In the genomic region with DNA sequence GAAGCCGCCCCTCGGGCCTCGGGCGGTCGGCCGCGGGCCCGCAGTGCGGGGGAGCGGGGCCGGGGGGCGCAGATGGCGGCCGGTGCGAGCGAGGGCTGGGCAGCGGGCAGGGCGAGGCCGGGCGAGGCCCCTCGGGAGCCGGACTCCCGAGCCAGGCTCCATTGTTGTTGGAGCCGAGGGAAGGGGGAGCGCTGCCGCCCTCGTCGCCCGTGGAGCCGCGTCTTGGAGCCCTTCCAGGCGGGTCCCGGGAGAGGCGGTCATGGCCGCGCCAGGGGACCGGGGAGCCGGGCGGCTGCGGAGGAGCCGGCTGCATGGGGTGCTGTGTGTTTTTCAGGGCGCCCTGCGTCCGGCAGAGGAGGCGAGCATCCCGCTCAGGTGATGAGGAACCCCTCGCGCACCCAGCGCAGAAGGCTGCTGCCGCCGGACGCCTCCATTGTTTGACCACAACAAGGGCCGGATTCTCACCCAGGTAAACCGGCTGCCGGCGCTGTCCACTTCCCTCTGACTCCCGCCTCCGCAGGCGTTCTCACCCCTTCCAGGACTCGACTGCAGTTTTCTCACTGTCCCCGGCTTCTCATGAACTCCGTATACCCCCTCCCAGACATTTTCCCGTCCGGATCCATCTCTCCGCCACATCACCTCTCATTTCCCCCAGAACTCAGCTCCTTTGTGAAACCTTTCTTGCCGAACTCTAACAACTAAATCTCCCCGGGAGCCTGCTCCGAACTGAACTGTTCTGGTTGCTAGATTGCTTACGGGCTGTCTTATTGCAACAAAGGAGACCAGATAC, we compare ENCODE assay signal across 8 cellular contexts. TPM values are rescaled to one million over a fixed set of nuclear protein-coding genes. Genes with fewer than 3 reads are reported as not detected.
DNase-seq lines count a peak whose midpoint lies in the region; ATAC-seq and TF ChIP-seq lines count a peak whose summit lies in the region.

No MANE protein-coding gene starts in this region.

- peak overlapping the region; percentile 94 to 98 for H3K27ac ChIP-seq in breast epithelium

- no peaks in the 10 kb centered on the region for H3K27me3 ChIP-seq in breast epithelium

- no peaks in the 10 kb centered on the region for H3K4me1 ChIP-seq in breast epithelium

- DNase-seq in activated CD4-positive, CD25-positive, alpha-beta regulatory T cell treated with anti-CD3 and anti-CD28 coated beads, Interleukin-2, amount 50 U/mL, for 72 hours, result peak; percentile 53
- no peak for DNase-seq in activated CD4-positive, CD25-positive, alpha-beta regulatory T cell (lab: John Stamatoyannopoulos, UW)
- peak; percentile 10 for DNase-seq in T follicular helper cell (ENCODE audit: low read depth)
- peak; percentile 21 to 55 for DNase-seq in breast epithelium (ENCODE audit: low spot score in 2 of 2)
- DNase-seq in kidney tubule cell (ENCODE audit: low spot score), result peak; percentile 53
- DNase-seq in stimulated activated CD4-positive, alpha-beta T cell treated with anti-CD3 and anti-CD28 coated beads, Interleukin-1b, Interleukin-23, amount 100 ng/mL, for 48 hours, result peak; percentile 13

- no peak for TF ChIP-seq CTCF in breast epithelium (IDR thresholded peaks at IDR 0.05)

- intact Hi-C loops in breast epithelium (cut with DNase I; ENCODE audit: low total_unique reads), result no loop called here

- H3K4me3 ChIP-seq in breast epithelium, result peak overlapping the region; percentile 87 to 95 (median 95)

- no peaks in the 10 kb centered on the region for H3K9me3 ChIP-seq in breast epithelium

- no peak for TF ChIP-seq POLR2A in breast epithelium (IDR thresholded peaks at IDR 0.05)

- H3K36me3 ChIP-seq in breast epithelium, result no peaks in the 10 kb centered on the region

- ATAC-seq in HG03280 (IDR thresholded peaks at IDR 0.05; ENCODE audit: unreplicated experiment) (peak; percentile 7), GM21737 (IDR thresholded peaks at IDR 0.05; ENCODE audit: unreplicated experiment) (no peak)

RNA-seq across cellular contexts. Expression of gene ZNF664, which starts 0.7 kb away (rescaled TPM):
- total RNA-seq in breast epithelium, result 100 to 1,000 TPM in 1 of 3 donors, 10 to 100 TPM in 2; 78.3 to 113 (median 97.8) TPM

RNA-seq across cellular contexts. Expression of gene CCDC92, which starts 1.1 kb away (rescaled TPM):
- total RNA-seq in breast epithelium, result 10 to 100 TPM; 17.4 to 40.0 (median 24.6) TPM

Comparison
In these comparisons a context has a peak if more than half of its experiments do, and no peak if none do; other contexts are left out.
1. DNase-seq: peak in activated CD4-positive, CD25-positive, alpha-beta regulatory T cell treated with anti-CD3 and anti-CD28 coated beads, Interleukin-2, amount 50 U/mL, for 72 hours (single experiment), T follicular helper cell (single experiment), breast epithelium (2 of 2), kidney tubule cell (single experiment) and stimulated activated CD4-positive, alpha-beta T cell treated with anti-CD3 and anti-CD28 coated beads, Interleukin-1b, Interleukin-23, amount 100 ng/mL, for 48 hours (single experiment); none in activated CD4-positive, CD25-positive, alpha-beta regulatory T cell (0 of 4).